In genomic region chr18:32353257-32353656, GRCh38 we compare ENCODE assay signal across 19 cellular contexts.
A peak's percentile ranks its signal among the peaks of the same experiment; 100 is the strongest.
DNase-seq lines count a peak whose midpoint lies in the region; ATAC-seq, FAIRE-seq and TF ChIP-seq lines count a peak whose summit lies in the region.
"Had no signal": no experiment of that assay in that cellular context is flagged by ENCODE, and none has a peak within 500 bp of the region (broad histone marks: within the 10 kb centered on the region; RNA-seq: fewer than 3 reads in every experiment).

No MANE protein-coding gene starts in this region.

- H3K9me3 ChIP-seq in A549 = no peaks in the 10 kb centered on the region
- H3K9me3 ChIP-seq in psoas muscle = no peaks in the 10 kb centered on the region
- H3K9me3 ChIP-seq in SJCRH30 (replicated peaks) = no peaks in the 10 kb centered on the region
- H3K9me3 ChIP-seq: BE2C; BLaER1 treated with 17β-estradiol and CSF1 and Interleukin-3, amounts not matched to agents 10 nM and 100 nM; HAP-1 had no signal

- TF ChIP-seq CTCF in A549 (IDR thresholded peaks at IDR 0.05) (no peak), Calu3 (IDR thresholded peaks at IDR 0.05; ENCODE audit: unreplicated experiment) (no peak), progenitor cell of endocrine pancreas (IDR thresholded peaks at IDR 0.05; ENCODE audit: unreplicated experiment) (no peak), psoas muscle (IDR thresholded peaks at IDR 0.05) (no peak)
- no peak for TF ChIP-seq CTCF in activated CD8-positive, alpha-beta T cell treated with anti-CD3 and anti-CD28 coated beads for 36 hours (IDR thresholded peaks at IDR 0.05)

- peaks cover 34% of the 10 kb centered on the region for H3K4me1 ChIP-seq in A549
- peaks cover 22% of the 10 kb centered on the region for H3K4me1 ChIP-seq in psoas muscle
- peaks cover 14% of the 10 kb centered on the region for H3K4me1 ChIP-seq in SJCRH30
- H3K4me1 ChIP-seq: BE2C had no signal

- peak overlapping the region; percentile 27; the same call in 2 of the 3 replicates for H3K4me2 ChIP-seq in A549
- H3K4me2 ChIP-seq: BLaER1 treated with 17β-estradiol and CSF1 and Interleukin-3, amounts not matched to agents 10 nM and 100 nM had no signal

- H3K4me1 Mint-ChIP-seq in Calu3 (ENCODE audit: low read depth, unreplicated experiment) = peaks cover 66% of the 10 kb centered on the region
- H3K4me1 Mint-ChIP-seq in progenitor cell of endocrine pancreas (ENCODE audit: low read depth) = peaks cover 36% of the 10 kb centered on the region
- no peaks in the 10 kb centered on the region for H3K4me1 Mint-ChIP-seq in activated CD8-positive, alpha-beta T cell treated with anti-CD3 and anti-CD28 coated beads for 36 hours (ENCODE audit: low read depth)
- H3K4me1 Mint-ChIP-seq: CD14-positive monocyte; CD8-positive, alpha-beta memory T cell had no signal

- BruUV-seq in Calu3 (replicated peaks; lab: Mats Ljungman, UMichigan) = no TSS peak

- H3K36me3 ChIP-seq in psoas muscle (ENCODE audit: insufficient read depth in 1 of 2, low read depth in 1 of 2) = no peaks in the 10 kb centered on the region
- H3K36me3 ChIP-seq in SJCRH30 = no peaks in the 10 kb centered on the region
- H3K36me3 ChIP-seq: BE2C; BLaER1 treated with 17β-estradiol and CSF1 and Interleukin-3, amounts not matched to agents 10 nM and 100 nM; HAP-1 had no signal

- ATAC-seq in A549 (no peak), psoas muscle (no peak)
- no peak for ATAC-seq in activated CD8-positive, alpha-beta T cell treated with anti-CD3 and anti-CD28 coated beads for 36 hours

- TF ChIP-seq POLR2A in A549 (IDR thresholded peaks at IDR 0.05; ENCODE audit: low read length) = no peak

- H3K27ac Mint-ChIP-seq in Calu3 (ENCODE audit: unreplicated experiment) (peak overlapping the region; percentile 27), progenitor cell of endocrine pancreas (peak overlapping the region; percentile 27)
- H3K27ac Mint-ChIP-seq in activated CD8-positive, alpha-beta T cell treated with anti-CD3 and anti-CD28 coated beads for 36 hours = no peak overlapping the region
- H3K27ac Mint-ChIP-seq: CD14-positive monocyte; CD4-positive, alpha-beta T cell; CD8-positive, alpha-beta memory T cell; HFFc6 had no signal

- H3K9me3 Mint-ChIP-seq in Calu3 (ENCODE audit: low read depth, unreplicated experiment) (no peaks in the 10 kb centered on the region), progenitor cell of endocrine pancreas (ENCODE audit: low read depth) (peaks cover 5% of the 10 kb centered on the region)
- H3K9me3 Mint-ChIP-seq in activated CD8-positive, alpha-beta T cell treated with anti-CD3 and anti-CD28 coated beads for 36 hours = no peaks in the 10 kb centered on the region
- H3K9me3 Mint-ChIP-seq: CD4-positive, alpha-beta T cell; HFFc6 had no signal

- no peaks in the 10 kb centered on the region for H3K27me3 Mint-ChIP-seq in Calu3 (ENCODE audit: unreplicated experiment)
- no peaks in the 10 kb centered on the region for H3K27me3 Mint-ChIP-seq in progenitor cell of endocrine pancreas
- H3K27me3 Mint-ChIP-seq in activated CD8-positive, alpha-beta T cell treated with anti-CD3 and anti-CD28 coated beads for 36 hours = peaks cover 7% of the 10 kb centered on the region

- POLR2A ChIA-PET in A549 (lab: Yijun Ruan, JAX) = no interaction called here
- POLR2A ChIA-PET in activated CD8-positive, alpha-beta T cell treated with anti-CD3 and anti-CD28 coated beads for 36 hours (lab: Charles Lee) = no interaction called here

- no peak for TF ChIP-seq EP300 in A549 (IDR thresholded peaks at IDR 0.05)

- CTCF ChIA-PET in A549 (lab: Yijun Ruan, JAX) = no interaction called here
- CTCF ChIA-PET in Calu3 (lab: Charles Lee) = no interaction called here
- CTCF ChIA-PET in activated CD8-positive, alpha-beta T cell treated with anti-CD3 and anti-CD28 coated beads for 36 hours (lab: Charles Lee) = no interaction called here

- H3K36me3 Mint-ChIP-seq in Calu3 (ENCODE audit: insufficient read depth, unreplicated experiment) (no peaks in the 10 kb centered on the region), progenitor cell of endocrine pancreas (ENCODE audit: insufficient read depth) (peaks cover 1% of the 10 kb centered on the region)
- H3K36me3 Mint-ChIP-seq in activated CD8-positive, alpha-beta T cell treated with anti-CD3 and anti-CD28 coated beads for 36 hours (ENCODE audit: low read depth) = no peaks in the 10 kb centered on the region
- H3K36me3 Mint-ChIP-seq: CD14-positive monocyte; CD8-positive, alpha-beta memory T cell had no signal

- H3K4me3 ChIP-seq in A549 = no peak overlapping the region
- no peak overlapping the region for H3K4me3 ChIP-seq in psoas muscle
- H3K4me3 ChIP-seq in SJCRH30 = no peak overlapping the region
- H3K4me3 ChIP-seq: BLaER1 treated with 17β-estradiol and CSF1 and Interleukin-3, amounts not matched to agents 10 nM and 100 nM; HAP-1 had no signal

- DNase-seq in A549 (ENCODE audit: low read depth in 1 of 2, low spot score in 1 of 2) = no peak
- no peak for DNase-seq in Calu3
- DNase-seq in progenitor cell of endocrine pancreas (ENCODE audit: low spot score, unreplicated experiment) = no peak
- no peak for DNase-seq in activated CD8-positive, alpha-beta T cell treated with anti-CD3 and anti-CD28 coated beads for 36 hours
- DNase-seq in psoas muscle = no peak
- no peak for DNase-seq in SJCRH30
- DNase-seq: BE2C; CD4-positive, alpha-beta T cell; CD8-positive, alpha-beta memory T cell; DMS153; DND-41; GOT3; HFFc6 had no signal

- no peak for TF ChIP-seq RAD21 in A549 (conservative IDR thresholded peaks at IDR 0.05 in 1 of 2, IDR thresholded peaks at IDR 0.05 in 1 of 2)

- intact Hi-C loops in Calu3 (cut with micrococcal nuclease; ENCODE audit: unreplicated experiment) (loop anchor here (5.0 kb wide), 1 partner anchor 51 kb away; no protein-coding TSS in a partner anchor), psoas muscle (cut with DNase I) (no loop called here)
- intact Hi-C loops in activated CD8-positive, alpha-beta T cell treated with anti-CD3 and anti-CD28 coated beads for 36 hours (cut with micrococcal nuclease) = no loop called here

- no peak for FAIRE-seq in A549 (lab: Jason Lieb, UNC)
- FAIRE-seq: G401.6, GM12892, H54 had no signal

- H3K4me3 Mint-ChIP-seq in Calu3 (ENCODE audit: low read depth, unreplicated experiment) (no peak overlapping the region), progenitor cell of endocrine pancreas (ENCODE audit: low read depth) (no peak overlapping the region)
- no peak overlapping the region for H3K4me3 Mint-ChIP-seq in activated CD8-positive, alpha-beta T cell treated with anti-CD3 and anti-CD28 coated beads for 36 hours
- H3K4me3 Mint-ChIP-seq: CD14-positive monocyte; CD4-positive, alpha-beta T cell; CD8-positive, alpha-beta memory T cell; HFFc6 had no signal

- H3K27me3 ChIP-seq in psoas muscle (ENCODE audit: insufficient read depth in 3 of 3, low read length in 2 of 3) = no peaks in the 10 kb centered on the region
- no peaks in the 10 kb centered on the region for H3K27me3 ChIP-seq in SJCRH30
- H3K27me3 ChIP-seq: BE2C; BLaER1 treated with 17β-estradiol and CSF1 and Interleukin-3, amounts not matched to agents 10 nM and 100 nM had no signal

- H3K27ac ChIP-seq in A549 (no peak overlapping the region), psoas muscle (no peak overlapping the region), SJCRH30 (no peak overlapping the region)
- H3K27ac ChIP-seq: BLaER1 treated with 17β-estradiol and CSF1 and Interleukin-3, amounts not matched to agents 10 nM and 100 nM had no signal

- WGBS in A549 (ENCODE audit: missing lambda C conversion rate) = 87% methylated on average over 1 of the region's 1 CpG
- WGBS in psoas muscle, 3 donors = 95 to 97% (median 97%) methylated on average over 1 of the region's 1 CpG

TF ChIP-seq in A549, 52 proteins besides CTCF, POLR2A, EP300 and RAD21:
- no peak for TF ChIP-seq RNF2 (IDR thresholded peaks at IDR 0.05; ENCODE audit: borderline replicate concordance, low read depth)
- no peak for TF ChIP-seq FOSL2 (IDR thresholded peaks at IDR 0.05)
- peak; percentile 17; the same call in 1 of the 2 replicates for TF ChIP-seq FOSL2 (CRISPR knock-in tag; IDR thresholded peaks at IDR 0.05)
TF ChIP-seq in A549: peak in this region for 1.
